11 cellular contexts compared by ENCODE assay signal in the genomic region with DNA sequence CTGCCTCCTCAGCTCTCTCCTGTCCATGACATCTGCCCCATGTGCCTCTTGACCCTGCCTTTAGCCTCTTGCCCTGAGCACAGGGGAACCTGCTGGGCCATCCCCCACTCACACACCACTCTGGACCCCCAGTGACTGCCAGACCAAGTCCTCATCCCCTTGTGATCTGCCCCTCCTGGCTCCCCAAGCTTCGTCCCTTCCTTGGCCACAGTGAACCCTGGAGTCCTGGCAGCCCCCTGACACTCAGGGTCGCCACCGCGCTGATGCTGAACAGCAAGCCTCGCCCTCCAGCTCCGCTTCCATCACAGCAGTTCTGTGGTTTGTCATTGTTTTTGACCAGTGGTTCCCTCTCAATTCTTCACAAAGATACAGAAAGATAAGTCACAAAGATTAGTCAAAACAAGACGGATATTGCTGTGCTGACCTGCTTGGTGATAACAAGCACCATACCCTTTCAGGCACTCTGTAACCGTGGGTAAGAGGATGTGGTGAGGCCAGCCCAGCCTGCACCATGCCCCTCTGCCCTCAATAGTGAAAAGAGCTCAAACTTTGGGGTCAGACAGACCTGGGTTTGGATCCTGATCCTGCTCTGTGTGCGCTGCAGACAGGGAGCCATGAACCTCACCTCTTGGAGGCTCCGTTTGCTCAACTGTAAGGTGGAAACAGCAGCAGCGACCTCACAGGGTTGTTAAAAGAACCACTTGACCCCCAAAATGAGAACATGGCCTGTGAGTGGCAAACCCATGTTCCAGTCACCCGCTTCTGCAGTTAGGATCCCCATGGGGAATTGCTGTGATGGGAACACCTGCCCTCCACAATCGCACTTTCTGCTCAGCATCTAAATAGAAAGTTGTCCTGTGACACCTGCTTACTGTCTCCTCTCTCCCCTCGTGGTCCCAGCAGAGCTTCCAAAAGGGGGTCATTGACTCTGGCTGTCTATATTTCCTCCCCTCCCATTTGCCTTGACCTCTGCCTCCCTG.
DNase-seq lines count a peak whose midpoint lies in the region; ATAC-seq lines count a peak whose summit lies in the region.
"Had no signal": no experiment of that assay in that cellular context is flagged by ENCODE, and none has a peak within 500 bp of the region (broad histone marks: within the 10 kb centered on the region; RNA-seq: fewer than 3 reads in every experiment).

No MANE protein-coding gene starts in this region.

- ATAC-seq in HG02981 (IDR thresholded peaks at IDR 0.05; ENCODE audit: unreplicated experiment) (peak; percentile 61), HG03571 (IDR thresholded peaks at IDR 0.05; ENCODE audit: unreplicated experiment) (no peak)
- peak; percentile 56 to 64 for ATAC-seq in stimulated activated naive B cell treated with anti-CD40 and anti-IgM and Interleukin-4, amounts not matched to agents 10 μg/mL and 1 μg/mL and 100 μg/mL, for 72 hours (replicated peaks)
- ATAC-seq: PC-3 had no signal

- peaks cover 0 to 3% of the 10 kb centered on the region in 2 donors for H3K9me3 Mint-ChIP-seq in stimulated activated naive B cell treated with anti-CD40 and anti-IgM and Interleukin-4, amounts not matched to agents 10 μg/mL and 1 μg/mL and 100 μg/mL, for 72 hours

- no peak overlapping the region for H3K27ac Mint-ChIP-seq in stimulated activated naive B cell treated with anti-CD40 and anti-IgM and Interleukin-4, amounts not matched to agents 10 μg/mL and 1 μg/mL and 100 μg/mL, for 72 hours
- H3K27ac Mint-ChIP-seq: B cell had no signal

- H3K4me3 Mint-ChIP-seq in stimulated activated naive B cell treated with anti-CD40 and anti-IgM and Interleukin-4, amounts not matched to agents 10 μg/mL and 1 μg/mL and 100 μg/mL, for 72 hours: no peak overlapping the region
- H3K4me3 Mint-ChIP-seq: B cell had no signal

- H3K27me3 Mint-ChIP-seq in stimulated activated naive B cell treated with anti-CD40 and anti-IgM and Interleukin-4, amounts not matched to agents 10 μg/mL and 1 μg/mL and 100 μg/mL, for 72 hours: peaks cover 26 to 34% of the 10 kb centered on the region in 2 donors

- H3K36me3 Mint-ChIP-seq in stimulated activated naive B cell treated with anti-CD40 and anti-IgM and Interleukin-4, amounts not matched to agents 10 μg/mL and 1 μg/mL and 100 μg/mL, for 72 hours: no peaks in the 10 kb centered on the region

- H3K4me1 Mint-ChIP-seq in stimulated activated naive B cell treated with anti-CD40 and anti-IgM and Interleukin-4, amounts not matched to agents 10 μg/mL and 1 μg/mL and 100 μg/mL, for 72 hours: peaks cover 0 to 6% of the 10 kb centered on the region in 2 donors
- H3K4me1 Mint-ChIP-seq: B cell had no signal

- DNase-seq in activated effector memory CD4-positive, alpha-beta T cell treated with anti-CD3 and anti-CD28 coated beads, Interleukin-2, amount 50 U/mL, for 16 hours: peak; percentile 64
- DNase-seq in activated effector memory CD4-positive, alpha-beta T cell treated with Interleukin-2 at 50 U/mL for 16 hours: no peak
- DNase-seq in activated CD8-positive, alpha-beta memory T cell treated with anti-CD3 and anti-CD28 coated beads, Interleukin-2, amount 50 U/mL, for 48 hours: peak; percentile 62
- no peak for DNase-seq in stimulated activated naive B cell treated with anti-CD40 and anti-IgM and Interleukin-4, amounts not matched to agents 10 μg/mL and 1 μg/mL and 100 μg/mL, for 72 hours
- DNase-seq in DMS114 treated with DMSO at 0.1 percent for 48 hours (lab: John Stamatoyannopoulos, UW; ENCODE audit: unreplicated experiment): no peak
- no peak for DNase-seq in NCI-H2196 (lab: John Stamatoyannopoulos, UW; ENCODE audit: unreplicated experiment)
- DNase-seq: effector CD8-positive, alpha-beta T cell; PC-3 had no signal

Comparison
In these comparisons a context has a peak if more than half of its experiments do, and no peak if none do; other contexts are left out.
1. DNase-seq: peak in activated effector memory CD4-positive, alpha-beta T cell treated with anti-CD3 and anti-CD28 coated beads, Interleukin-2, amount 50 U/mL, for 16 hours (single experiment) and activated CD8-positive, alpha-beta memory T cell treated with anti-CD3 and anti-CD28 coated beads, Interleukin-2, amount 50 U/mL, for 48 hours (single experiment); none in activated effector memory CD4-positive, alpha-beta T cell treated with Interleukin-2 at 50 U/mL for 16 hours (single experiment), stimulated activated naive B cell treated with anti-CD40 and anti-IgM and Interleukin-4, amounts not matched to agents 10 μg/mL and 1 μg/mL and 100 μg/mL, for 72 hours (single experiment), DMS114 treated with DMSO at 0.1 percent for 48 hours (single experiment) and NCI-H2196 (single experiment).